ENCODE assay signal across 8 cellular contexts in the genomic region with DNA sequence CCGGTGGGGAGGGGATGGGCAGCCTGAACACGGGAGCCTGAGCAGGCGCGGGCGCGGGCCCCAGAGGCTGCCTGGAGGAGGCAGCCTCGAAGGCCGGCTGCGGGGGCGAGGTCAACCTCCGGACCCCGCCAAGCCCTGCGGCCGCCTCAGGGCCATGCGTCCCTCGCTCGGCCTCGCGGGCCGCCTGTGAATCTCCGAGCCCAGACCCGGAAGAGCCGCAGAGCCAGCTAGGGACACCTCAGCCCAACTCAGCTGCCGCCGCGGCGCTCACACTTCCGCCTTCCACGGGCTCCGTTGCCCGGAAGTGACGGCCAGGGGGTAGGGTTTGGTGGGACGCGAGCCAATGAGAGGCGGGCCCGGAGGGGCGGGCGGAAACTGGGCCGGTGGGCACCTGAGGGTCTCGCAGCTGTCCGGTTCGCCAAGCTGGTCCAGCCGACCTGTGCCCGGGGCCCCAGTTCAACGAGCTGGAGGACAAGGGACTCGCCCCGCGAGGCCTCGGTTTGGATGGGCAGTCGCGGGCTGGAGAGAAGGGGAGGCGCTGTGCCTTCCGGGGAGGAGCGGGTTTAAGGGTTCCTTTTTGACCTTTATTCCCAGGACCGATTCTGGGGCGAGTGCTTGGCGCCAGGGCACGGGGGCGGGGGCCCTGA. TPM values are rescaled to one million over a fixed set of nuclear protein-coding genes. Genes with fewer than 3 reads are reported as not detected.
DNase-seq lines count a peak whose midpoint lies in the region; ATAC-seq and TF ChIP-seq lines count a peak whose summit lies in the region.

A gene (minus strand): TSS at position 277 of the 647 bp plus-strand sequence. CDS start 386 bp downstream, outside the sequence.

- H3K27me3 ChIP-seq in BE2C, result no peaks in the 10 kb centered on the region
- no peaks in the 10 kb centered on the region for H3K27me3 ChIP-seq in colonic mucosa

- CTCF ChIA-PET in activated CD4-positive, alpha-beta T cell treated with anti-CD3 and anti-CD28 coated beads, Interleukin-2, amount 10 ng/mL, durations not matched to agents 7 days and 5 days (lab: Charles Lee), result interaction anchor here (0.7 to 1.9 kb wide), 5 partner anchors 10 to 224 kb away, joined by 3 to 8 read pairs (median 5); no protein-coding TSS in a partner anchor

- TF ChIP-seq CTCF in BE2C (IDR thresholded peaks at IDR 0.05; ENCODE audit: low read depth, low read length) (no peak; the same call in 1 of the 2 replicates), colonic mucosa (IDR thresholded peaks at IDR 0.05) (no peak)

- H3K9me3 ChIP-seq in BE2C (no peaks in the 10 kb centered on the region), colonic mucosa (no peaks in the 10 kb centered on the region)

- H3K27me3 Mint-ChIP-seq in activated CD4-positive, alpha-beta T cell treated with anti-CD3 and anti-CD28 coated beads, Interleukin-2, amount 10 ng/mL, durations not matched to agents 7 days and 5 days, result no peaks in the 10 kb centered on the region

- no peaks in the 10 kb centered on the region for H3K9me3 Mint-ChIP-seq in activated CD4-positive, alpha-beta T cell treated with anti-CD3 and anti-CD28 coated beads, Interleukin-2, amount 10 ng/mL, durations not matched to agents 7 days and 5 days

- H3K9ac ChIP-seq in colonic mucosa (ENCODE audit: low read depth in 2 of 2, low read length in 2 of 2), result peak within 1 kb of the TSS; percentile 90 to 96

- peak; percentile 91 for DNase-seq in BE2C
- DNase-seq in NCI-H526 (lab: John Stamatoyannopoulos, UW), result peak; percentile 67 to 93
- DNase-seq in activated CD4-positive, alpha-beta T cell treated with anti-CD3 and anti-CD28 coated beads, Interleukin-2, amount 10 ng/mL, durations not matched to agents 7 days and 5 days, result peak; percentile 95
- peak; percentile 96 for DNase-seq in colonic mucosa
- peak; percentile 97 for DNase-seq in left kidney (ENCODE audit: low read depth, low spot score)
- peak; percentile 91 for DNase-seq in stimulated activated CD4-positive, alpha-beta T cell treated with anti-CD3 and anti-CD28 coated beads, Interleukin-1b, Interleukin-23, amount 100 ng/mL, for 48 hours

- peaks cover 9% of the 10 kb centered on the region for H3K36me3 Mint-ChIP-seq in activated CD4-positive, alpha-beta T cell treated with anti-CD3 and anti-CD28 coated beads, Interleukin-2, amount 10 ng/mL, durations not matched to agents 7 days and 5 days (ENCODE audit: low read depth)

- peak within 1 kb of the TSS; percentile 90 for H3K27ac ChIP-seq in colonic mucosa

- intact Hi-C loops in colonic mucosa (cut with DNase I), result no loop called here

- H3K36me3 ChIP-seq in BE2C, result no peaks in the 10 kb centered on the region
- H3K36me3 ChIP-seq in colonic mucosa, result no peaks in the 10 kb centered on the region

- H3K27ac Mint-ChIP-seq in activated CD4-positive, alpha-beta T cell treated with anti-CD3 and anti-CD28 coated beads, Interleukin-2, amount 10 ng/mL, durations not matched to agents 7 days and 5 days, result peak within 1 kb of the TSS; percentile 97

- H3K4me3 Mint-ChIP-seq in activated CD4-positive, alpha-beta T cell treated with anti-CD3 and anti-CD28 coated beads, Interleukin-2, amount 10 ng/mL, durations not matched to agents 7 days and 5 days, result peak within 1 kb of the TSS; percentile 88

- POLR2A ChIA-PET in activated CD4-positive, alpha-beta T cell treated with anti-CD3 and anti-CD28 coated beads, Interleukin-2, amount 10 ng/mL, durations not matched to agents 7 days and 5 days (lab: Charles Lee), result no interaction called here

- H3K4me3 ChIP-seq in BE2C (ENCODE audit: low read depth, low read length), result peak within 1 kb of the TSS; percentile 89
- peak within 1 kb of the TSS; percentile 77 for H3K4me3 ChIP-seq in colonic mucosa

- ATAC-seq in GM19043 (IDR thresholded peaks at IDR 0.05; ENCODE audit: low read depth, unreplicated experiment) (peak; percentile 87), HG03354 (IDR thresholded peaks at IDR 0.05; ENCODE audit: poor library complexity, severe bottlenecking, unreplicated experiment) (peak; percentile 90)

- H3K4me1 Mint-ChIP-seq in activated CD4-positive, alpha-beta T cell treated with anti-CD3 and anti-CD28 coated beads, Interleukin-2, amount 10 ng/mL, durations not matched to agents 7 days and 5 days, result peaks cover 45% of the 10 kb centered on the region

- H3K4me1 ChIP-seq in BE2C (peaks cover 7% of the 10 kb centered on the region), colonic mucosa (peaks cover 4% of the 10 kb centered on the region)

RNA-seq across cellular contexts. Expression of the gene that starts here (rescaled TPM):
- polyA plus RNA-seq in BE2C (2012; ENCODE audit: insufficient read depth, insufficient read length, low read depth), result 41.2 TPM
- 100 to 1,000 TPM in 1 of 2 experiments, 10 to 100 TPM in 1; 94.4 to 109 TPM for total RNA-seq in activated CD4-positive, alpha-beta T cell treated with anti-CD3 and anti-CD28 coated beads, Interleukin-2, amount 10 ng/mL, durations not matched to agents 7 days and 5 days
- total RNA-seq in colonic mucosa, result 100 to 1,000 TPM in 1 of 2 donors, 10 to 100 TPM in 1; 67.5 to 139 TPM

Comparison
In these comparisons a context has a peak if more than half of its experiments do, and no peak if none do; other contexts are left out.
1. Peak in every context shown above with its lines: DNase-seq, ATAC-seq, H3K4me3 ChIP-seq and H3K27ac ChIP-seq.